In the genomic region with DNA sequence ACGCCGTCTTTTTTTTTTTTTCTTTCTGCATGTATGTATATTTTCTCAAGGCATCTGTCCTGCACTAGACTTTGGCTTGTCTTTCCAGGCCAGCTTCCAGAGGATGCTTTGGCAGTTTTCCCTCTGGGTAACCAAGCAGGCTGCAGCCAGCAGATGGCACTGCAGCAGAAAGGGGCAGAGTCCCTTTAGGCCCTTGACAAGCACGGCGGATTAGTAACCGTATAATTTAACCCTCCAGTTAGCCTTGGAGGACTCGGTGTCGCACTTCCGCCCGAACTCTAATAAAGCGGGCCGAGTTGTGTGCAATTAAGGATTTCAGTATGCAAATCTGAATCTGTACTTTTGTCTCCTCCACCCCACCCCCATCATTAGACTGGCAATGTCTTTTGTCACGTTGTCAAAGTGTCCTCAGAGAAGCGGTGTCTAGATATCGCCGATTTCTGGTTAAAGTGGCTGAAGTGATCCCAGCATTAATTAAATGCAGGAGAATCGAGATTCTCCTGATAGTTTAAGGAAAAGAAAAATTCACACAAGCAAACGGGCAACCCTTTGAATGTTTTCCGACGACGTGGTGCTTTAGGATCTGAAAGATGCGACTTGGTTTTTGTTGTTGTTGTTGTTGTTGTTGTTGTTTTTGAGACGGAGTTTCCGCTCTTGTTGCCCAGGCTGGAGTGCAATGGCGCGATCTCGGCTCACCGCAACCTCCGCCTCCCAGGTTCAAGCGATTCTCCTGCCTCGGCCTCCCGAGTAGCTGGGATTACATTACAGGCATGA, we compare ENCODE assay signal across 8 cellular contexts. TPM values are rescaled to one million over a fixed set of nuclear protein-coding genes. Genes with fewer than 3 reads are reported as not detected.
A peak's percentile ranks its signal among the peaks of the same experiment; 100 is the strongest.
DNase-seq lines count a peak whose midpoint lies in the region; ATAC-seq and TF ChIP-seq lines count a peak whose summit lies in the region.

No MANE protein-coding gene starts in this region.

- H3K4me3 ChIP-seq in epithelial cell of proximal tubule (ENCODE audit: low read depth, low read length) (peak overlapping the region; percentile 80), mucosa of descending colon (no peak overlapping the region)

- H3K4me1 Mint-ChIP-seq in activated CD8-positive, alpha-beta memory T cell treated with anti-CD3 and anti-CD28 coated beads, Interleukin-2, amount 10 ng/mL, durations not matched to agents 7 days and 5 days: peaks cover 39% of the 10 kb centered on the region
- peaks cover 40% of the 10 kb centered on the region for H3K4me1 Mint-ChIP-seq in activated CD4-positive, alpha-beta T cell treated with anti-CD3 and anti-CD28 coated beads, Interleukin-2, amount 10 ng/mL, durations not matched to agents 7 days and 5 days
- peaks cover 14% of the 10 kb centered on the region for H3K4me1 Mint-ChIP-seq in type B pancreatic cell (ENCODE audit: unreplicated experiment)

- POLR2A ChIA-PET in activated CD4-positive, alpha-beta T cell treated with anti-CD3 and anti-CD28 coated beads, Interleukin-2, amount 10 ng/mL, durations not matched to agents 7 days and 5 days (lab: Charles Lee): interaction anchor here (1.6 kb wide), 1 partner anchor 11 kb away, joined by 8 read pairs; no protein-coding TSS in a partner anchor

- DNase-seq in activated CD8-positive, alpha-beta memory T cell treated with anti-CD3 and anti-CD28 coated beads, Interleukin-2, amount 10 ng/mL, durations not matched to agents 7 days and 5 days: peak; percentile 57
- DNase-seq in activated CD8-positive, alpha-beta memory T cell treated with anti-CD3 and anti-CD28 coated beads for 24 hours: no peak
- peak; percentile 88 for DNase-seq in NCI-H1694 treated with DMSO at 0.1 percent for 48 hours (lab: John Stamatoyannopoulos, UW)
- peak; percentile 65 for DNase-seq in activated CD4-positive, alpha-beta T cell treated with anti-CD3 and anti-CD28 coated beads, Interleukin-2, amount 10 ng/mL, durations not matched to agents 7 days and 5 days
- DNase-seq in epithelial cell of proximal tubule (ENCODE audit: low read depth): no peak
- DNase-seq in mucosa of descending colon: peak; percentile 74 to 89 (median 86)
- DNase-seq in type B pancreatic cell (ENCODE audit: extremely low spot score, unreplicated experiment): no peak

- no peaks in the 10 kb centered on the region for H3K27me3 Mint-ChIP-seq in activated CD8-positive, alpha-beta memory T cell treated with anti-CD3 and anti-CD28 coated beads, Interleukin-2, amount 10 ng/mL, durations not matched to agents 7 days and 5 days
- no peaks in the 10 kb centered on the region for H3K27me3 Mint-ChIP-seq in activated CD4-positive, alpha-beta T cell treated with anti-CD3 and anti-CD28 coated beads, Interleukin-2, amount 10 ng/mL, durations not matched to agents 7 days and 5 days
- H3K27me3 Mint-ChIP-seq in type B pancreatic cell: no peaks in the 10 kb centered on the region

- no peaks in the 10 kb centered on the region for H3K9me3 ChIP-seq in mucosa of descending colon

- H3K4me3 Mint-ChIP-seq in activated CD8-positive, alpha-beta memory T cell treated with anti-CD3 and anti-CD28 coated beads, Interleukin-2, amount 10 ng/mL, durations not matched to agents 7 days and 5 days: peak overlapping the region; percentile 98
- H3K4me3 Mint-ChIP-seq in activated CD4-positive, alpha-beta T cell treated with anti-CD3 and anti-CD28 coated beads, Interleukin-2, amount 10 ng/mL, durations not matched to agents 7 days and 5 days: peak overlapping the region; percentile 80
- H3K4me3 Mint-ChIP-seq in type B pancreatic cell: peak overlapping the region; percentile 94

- H3K27ac Mint-ChIP-seq in activated CD8-positive, alpha-beta memory T cell treated with anti-CD3 and anti-CD28 coated beads, Interleukin-2, amount 10 ng/mL, durations not matched to agents 7 days and 5 days: peak overlapping the region; percentile 97
- peak overlapping the region; percentile 97 for H3K27ac Mint-ChIP-seq in activated CD4-positive, alpha-beta T cell treated with anti-CD3 and anti-CD28 coated beads, Interleukin-2, amount 10 ng/mL, durations not matched to agents 7 days and 5 days
- peak overlapping the region; percentile 6 for H3K27ac Mint-ChIP-seq in type B pancreatic cell

- CTCF ChIA-PET in activated CD8-positive, alpha-beta memory T cell treated with anti-CD3 and anti-CD28 coated beads, Interleukin-2, amount 10 ng/mL, durations not matched to agents 7 days and 5 days (lab: Charles Lee): interaction anchor here (0.6 to 4.1 kb wide), 7 partner anchors 9 to 296 kb away, joined by 3 to 33 read pairs (median 5); partner anchors contain the start of genes ELAPOR1, TAF13 and WDR47
- CTCF ChIA-PET in activated CD4-positive, alpha-beta T cell treated with anti-CD3 and anti-CD28 coated beads, Interleukin-2, amount 10 ng/mL, durations not matched to agents 7 days and 5 days (lab: Charles Lee): interaction anchor here (0.6 to 1.6 kb wide), 5 partner anchors 11 to 1812 kb away, joined by 3 to 9 read pairs (median 4); partner anchors contain the start of gene TAF13

- intact Hi-C loops in mucosa of descending colon (cut with DNase I, micrococcal nuclease): no loop called here

- ATAC-seq in activated CD8-positive, alpha-beta memory T cell treated with anti-CD3 and anti-CD28 coated beads, Interleukin-2, amount 10 ng/mL, durations not matched to agents 7 days and 5 days: no peak
- ATAC-seq in mucosa of descending colon: peak; percentile 67
- no peak for ATAC-seq in HG02973 (IDR thresholded peaks at IDR 0.05; ENCODE audit: unreplicated experiment)

- peaks cover 12% of the 10 kb centered on the region for H3K36me3 Mint-ChIP-seq in activated CD8-positive, alpha-beta memory T cell treated with anti-CD3 and anti-CD28 coated beads, Interleukin-2, amount 10 ng/mL, durations not matched to agents 7 days and 5 days
- H3K36me3 Mint-ChIP-seq in activated CD4-positive, alpha-beta T cell treated with anti-CD3 and anti-CD28 coated beads, Interleukin-2, amount 10 ng/mL, durations not matched to agents 7 days and 5 days (ENCODE audit: low read depth): peaks cover 22% of the 10 kb centered on the region
- H3K36me3 Mint-ChIP-seq in type B pancreatic cell: peaks cover 6% of the 10 kb centered on the region

- TF ChIP-seq CTCF in epithelial cell of proximal tubule (conservative IDR thresholded peaks at IDR 0.05; ENCODE audit: low read depth, low read length): peak; percentile 78
- peak; percentile 43 for TF ChIP-seq CTCF in mucosa of descending colon (IDR thresholded peaks at IDR 0.05)
- peak; percentile 72 for TF ChIP-seq CTCF in type B pancreatic cell (conservative IDR thresholded peaks at IDR 0.05)

- peaks cover 19% of the 10 kb centered on the region for H3K4me1 ChIP-seq in mucosa of descending colon (ENCODE audit: low read depth)

- no peaks in the 10 kb centered on the region for H3K36me3 ChIP-seq in mucosa of descending colon (ENCODE audit: low read depth)

- no peaks in the 10 kb centered on the region for H3K9me3 Mint-ChIP-seq in activated CD8-positive, alpha-beta memory T cell treated with anti-CD3 and anti-CD28 coated beads, Interleukin-2, amount 10 ng/mL, durations not matched to agents 7 days and 5 days (ENCODE audit: low read depth)
- H3K9me3 Mint-ChIP-seq in activated CD4-positive, alpha-beta T cell treated with anti-CD3 and anti-CD28 coated beads, Interleukin-2, amount 10 ng/mL, durations not matched to agents 7 days and 5 days: no peaks in the 10 kb centered on the region
- no peaks in the 10 kb centered on the region for H3K9me3 Mint-ChIP-seq in type B pancreatic cell

RNA-seq across cellular contexts. Expression of gene TMEM167B, which starts 1.1 kb away (rescaled TPM):
- 10 to 100 TPM; 21.8 to 27.0 TPM for total RNA-seq in activated CD8-positive, alpha-beta memory T cell treated with anti-CD3 and anti-CD28 coated beads, Interleukin-2, amount 10 ng/mL, durations not matched to agents 7 days and 5 days
- 10 to 100 TPM; 27.6 to 29.1 TPM for total RNA-seq in activated CD4-positive, alpha-beta T cell treated with anti-CD3 and anti-CD28 coated beads, Interleukin-2, amount 10 ng/mL, durations not matched to agents 7 days and 5 days
- total RNA-seq in epithelial cell of proximal tubule (12.5 and 13.1 TPM in 2 replicates), mucosa of descending colon (10 to 100 TPM; 38.5 to 48.1 (median 45.9) TPM), type B pancreatic cell (ENCODE audit: low replicate concordance) (29.6 and 38.8 TPM in 2 replicates)

RNA-seq across cellular contexts. Expression of gene TAF13, which starts 13.6 kb away (rescaled TPM):
- total RNA-seq in activated CD8-positive, alpha-beta memory T cell treated with anti-CD3 and anti-CD28 coated beads, Interleukin-2, amount 10 ng/mL, durations not matched to agents 7 days and 5 days: 10 to 100 TPM; 18.1 to 26.4 TPM
- 10 to 100 TPM; 16.0 to 17.5 TPM for total RNA-seq in activated CD4-positive, alpha-beta T cell treated with anti-CD3 and anti-CD28 coated beads, Interleukin-2, amount 10 ng/mL, durations not matched to agents 7 days and 5 days
- total RNA-seq in epithelial cell of proximal tubule (33.6 and 44.5 TPM in 2 replicates), mucosa of descending colon (10 to 100 TPM; 35.7 to 52.8 (median 36.5) TPM), type B pancreatic cell (ENCODE audit: low replicate concordance) (30.0 and 37.8 TPM in 2 replicates)

RNA-seq across cellular contexts. Expression of gene ELAPOR1, which starts 24.5 kb away (rescaled TPM):
- 10 to 100 TPM in 1 of 2 experiments, 1 to 10 TPM in 1; 4.5 to 11.9 TPM for total RNA-seq in activated CD8-positive, alpha-beta memory T cell treated with anti-CD3 and anti-CD28 coated beads, Interleukin-2, amount 10 ng/mL, durations not matched to agents 7 days and 5 days
- total RNA-seq in activated CD4-positive, alpha-beta T cell treated with anti-CD3 and anti-CD28 coated beads, Interleukin-2, amount 10 ng/mL, durations not matched to agents 7 days and 5 days: 1 to 10 TPM; 6.3 TPM
- 0.29 TPM in 1 of 2 replicates, not detected in the other for total RNA-seq in epithelial cell of proximal tubule
- 100 to 1,000 TPM in 2 of 3 donors, 10 to 100 TPM in 1; 30.6 to 119 (median 107) TPM for total RNA-seq in mucosa of descending colon
- total RNA-seq in type B pancreatic cell (ENCODE audit: low replicate concordance): 25.6 and 27.4 TPM in 2 replicates

RNA-seq across cellular contexts. Expression of gene WDR47, which starts 47.5 kb away (rescaled TPM):
- 10 to 100 TPM; 10.7 to 12.0 TPM for total RNA-seq in activated CD8-positive, alpha-beta memory T cell treated with anti-CD3 and anti-CD28 coated beads, Interleukin-2, amount 10 ng/mL, durations not matched to agents 7 days and 5 days
- total RNA-seq in activated CD4-positive, alpha-beta T cell treated with anti-CD3 and anti-CD28 coated beads, Interleukin-2, amount 10 ng/mL, durations not matched to agents 7 days and 5 days: 1 to 10 TPM; 8.2 to 8.8 TPM
- 8.0 and 10.3 TPM in 2 replicates for total RNA-seq in epithelial cell of proximal tubule
- total RNA-seq in mucosa of descending colon: 10 to 100 TPM in 1 of 3 donors, 1 to 10 TPM in 2; 6.5 to 25.4 (median 7.5) TPM
- 12.6 and 15.2 TPM in 2 replicates for total RNA-seq in type B pancreatic cell (ENCODE audit: low replicate concordance)

Comparison
In these comparisons a context has a peak if more than half of its experiments do, and no peak if none do; other contexts are left out.
1. DNase-seq: peak in activated CD8-positive, alpha-beta memory T cell treated with anti-CD3 and anti-CD28 coated beads, Interleukin-2, amount 10 ng/mL, durations not matched to agents 7 days and 5 days (single experiment), NCI-H1694 treated with DMSO at 0.1 percent for 48 hours (single experiment), activated CD4-positive, alpha-beta T cell treated with anti-CD3 and anti-CD28 coated beads, Interleukin-2, amount 10 ng/mL, durations not matched to agents 7 days and 5 days (single experiment) and mucosa of descending colon (3 of 3); none in activated CD8-positive, alpha-beta memory T cell treated with anti-CD3 and anti-CD28 coated beads for 24 hours (single experiment), epithelial cell of proximal tubule (single experiment) and type B pancreatic cell (single experiment).
2. H3K27ac Mint-ChIP-seq: peak in every context shown above with its lines; median percentile 97 in activated CD8-positive, alpha-beta memory T cell treated with anti-CD3 and anti-CD28 coated beads, Interleukin-2, amount 10 ng/mL, durations not matched to agents 7 days and 5 days; 97 in activated CD4-positive, alpha-beta T cell treated with anti-CD3 and anti-CD28 coated beads, Interleukin-2, amount 10 ng/mL, durations not matched to agents 7 days and 5 days; 6 in type B pancreatic cell.
3. Peak in every context shown above with its lines, with median percentiles within 50 percentile points of each other: H3K4me3 Mint-ChIP-seq and CTCF ChIP-seq.